In the genomic region with DNA sequence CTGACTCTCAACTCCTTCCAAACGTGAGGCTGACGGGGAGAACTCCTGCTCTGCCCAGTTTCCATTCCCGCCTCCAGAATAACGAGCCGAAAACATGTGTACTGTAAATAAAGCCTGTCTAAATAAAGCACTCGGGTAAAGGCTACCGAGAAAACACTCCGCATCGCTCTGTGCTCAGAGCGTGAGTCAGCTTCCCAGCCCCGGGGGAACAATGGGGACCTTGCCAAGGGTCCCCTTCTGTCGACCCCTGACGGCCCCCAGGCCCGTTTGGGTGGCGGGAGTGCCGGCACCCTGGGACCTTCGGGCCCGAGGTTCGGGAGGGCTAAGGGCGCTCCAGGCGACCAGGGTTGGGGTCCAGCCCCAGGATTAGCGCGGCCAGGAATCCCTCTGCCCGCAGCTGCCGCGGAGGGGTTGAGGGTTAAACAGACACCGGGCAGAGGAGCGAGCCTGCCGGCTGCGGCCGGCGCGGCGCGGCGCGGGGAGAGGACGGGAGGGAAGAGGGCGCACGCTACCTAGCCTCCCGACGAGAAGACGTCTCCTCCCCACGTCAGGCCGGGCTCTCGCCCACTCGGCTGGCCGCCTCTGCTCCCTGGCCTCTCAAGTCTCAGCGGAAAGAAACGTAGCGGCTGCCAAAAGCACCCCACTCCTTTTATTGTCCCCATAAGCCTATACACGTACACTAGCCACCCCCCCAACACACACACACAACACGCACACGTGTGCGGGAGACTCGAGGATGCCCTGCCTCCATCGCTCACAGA, we compare ENCODE assay signal across 8 cellular contexts.
A peak's percentile ranks its signal among the peaks of the same experiment; 100 is the strongest.
DNase-seq lines count a peak whose midpoint lies in the region; ATAC-seq and TF ChIP-seq lines count a peak whose summit lies in the region.

No MANE protein-coding gene starts in this region.

- H3K27ac ChIP-seq in iPS-18a (ENCODE audit: low read length): no peak overlapping the region
- H3K27ac ChIP-seq in spleen: peak overlapping the region; percentile 1 to 89 (median 84)

- peaks cover 24% of the 10 kb centered on the region for H3K4me1 Mint-ChIP-seq in activated naive CD8-positive, alpha-beta T cell treated with anti-CD3 and anti-CD28 coated beads for 36 hours

- no peak overlapping the region for H3K9ac ChIP-seq in iPS-18a (ENCODE audit: low read length)

- H3K9me3 Mint-ChIP-seq in activated naive CD8-positive, alpha-beta T cell treated with anti-CD3 and anti-CD28 coated beads for 36 hours: peaks cover 2% of the 10 kb centered on the region

- no peak for ATAC-seq in GM21528 (IDR thresholded peaks at IDR 0.05; ENCODE audit: low FRiP score, unreplicated experiment)
- no peak for ATAC-seq in GM21367 (IDR thresholded peaks at IDR 0.05; ENCODE audit: unreplicated experiment)

- peaks cover 92% of the 10 kb centered on the region for H3K27me3 ChIP-seq in iPS-18a (ENCODE audit: control insufficient read depth, insufficient read depth, low read length)
- H3K27me3 ChIP-seq in spleen (replicated peaks in 1 of 7): peaks cover 0 to 79% (median 40%) of the 10 kb centered on the region in 7 donors

- H3K36me3 ChIP-seq in iPS-18a (ENCODE audit: control insufficient read depth, low read depth, low read length): no peaks in the 10 kb centered on the region
- H3K36me3 ChIP-seq in spleen: no peaks in the 10 kb centered on the region

- no peak for TF ChIP-seq POLR2A in spleen (IDR thresholded peaks at IDR 0.05)

- WGBS in spleen, 5 donors: 11 to 22% (median 15%) methylated on average over 8 to 57 of the region's 57 CpGs

- H3K27ac Mint-ChIP-seq in activated naive CD8-positive, alpha-beta T cell treated with anti-CD3 and anti-CD28 coated beads for 36 hours: peak overlapping the region; percentile 62

- H3K4me1 ChIP-seq in iPS-18a (ENCODE audit: control insufficient read depth, low read depth, low read length) (peaks cover 58% of the 10 kb centered on the region), spleen (peaks cover 0 to 64% (median 48%) of the 10 kb centered on the region in 6 donors)

- intact Hi-C loops in spleen (cut with DNase I; ENCODE audit: low total_unique reads): loop anchor here (10.0 kb wide), 2 partner anchors 83 to 143 kb away; a partner anchor contains a TSS

- DNase-seq in GM12864 (ENCODE audit: low read depth) (no peak), HS-27A (ENCODE audit: low read depth) (peak; percentile 5), spleen (peak; percentile 77), mesenteric fat pad (ENCODE audit: low spot score) (no peak)
- peak; percentile 37 for DNase-seq in activated naive CD8-positive, alpha-beta T cell treated with anti-CD3 and anti-CD28 coated beads for 36 hours

- H3K27me3 Mint-ChIP-seq in activated naive CD8-positive, alpha-beta T cell treated with anti-CD3 and anti-CD28 coated beads for 36 hours: peaks cover 22% of the 10 kb centered on the region

- no peak for TF ChIP-seq CTCF in GM12864 (IDR thresholded peaks at IDR 0.05; ENCODE audit: low read depth, low read length, missing control alignments)
- no peak for TF ChIP-seq CTCF in spleen (IDR thresholded peaks at IDR 0.05 in 8 of 11, conservative IDR thresholded peaks at IDR 0.05 in 3 of 11)

- H3K4me3 ChIP-seq in GM12864 (ENCODE audit: low read depth, low read length): peak overlapping the region; percentile 30
- H3K4me3 ChIP-seq in iPS-18a (ENCODE audit: low read length): peak overlapping the region; percentile 63
- H3K4me3 ChIP-seq in spleen: peak overlapping the region in 6 of 8 donors; percentile 44 to 79 (median 53)

- peak overlapping the region; percentile 67 for H3K4me3 Mint-ChIP-seq in activated naive CD8-positive, alpha-beta T cell treated with anti-CD3 and anti-CD28 coated beads for 36 hours

- no peaks in the 10 kb centered on the region for H3K36me3 Mint-ChIP-seq in activated naive CD8-positive, alpha-beta T cell treated with anti-CD3 and anti-CD28 coated beads for 36 hours

- no peaks in the 10 kb centered on the region for H3K9me3 ChIP-seq in iPS-18a (ENCODE audit: control insufficient read depth, low read depth, low read length)
- peaks cover 0 to 13% (median 7%) of the 10 kb centered on the region in 8 donors for H3K9me3 ChIP-seq in spleen

Comparison
In these comparisons a context has a peak if more than half of its experiments do, and no peak if none do; other contexts are left out.
1. DNase-seq: peak in HS-27A (single experiment), activated naive CD8-positive, alpha-beta T cell treated with anti-CD3 and anti-CD28 coated beads for 36 hours (single experiment) and spleen (single experiment); none in GM12864 (single experiment) and mesenteric fat pad (single experiment).
2. Peak in every context shown above with its lines, with median percentiles within 50 percentile points of each other: H3K4me3 ChIP-seq.